Comparison of ENCODE assay signal across 24 cellular contexts in the genomic region with DNA sequence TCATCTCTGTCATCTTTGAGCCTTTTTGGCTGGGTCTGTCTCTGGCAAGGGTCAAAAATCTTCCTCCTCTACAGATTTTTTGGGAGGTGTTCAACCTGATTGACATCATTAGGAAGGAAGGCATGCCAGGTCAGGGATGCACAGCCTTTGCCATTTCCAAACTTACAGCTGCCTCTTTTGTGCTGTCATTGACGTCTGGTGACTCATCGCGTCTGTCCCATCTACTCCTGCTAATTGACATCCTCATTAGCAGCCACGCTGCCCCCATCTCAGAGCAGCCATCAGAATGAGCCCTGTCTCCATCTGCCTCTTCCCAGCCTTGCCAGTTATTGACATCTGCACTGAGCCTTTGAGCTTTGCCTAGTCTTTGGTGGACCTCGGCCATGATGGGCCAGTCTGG. TPM values are rescaled to one million over a fixed set of nuclear protein-coding genes. Genes with fewer than 3 reads are reported as not detected.
A peak's percentile ranks its signal among the peaks of the same experiment; 100 is the strongest.
DNase-seq lines count a peak whose midpoint lies in the region; TF ChIP-seq lines count a peak whose summit lies in the region.
"Had no signal": no experiment of that assay in that cellular context is flagged by ENCODE, and none has a peak within 500 bp of the region (broad histone marks: within the 10 kb centered on the region; RNA-seq: fewer than 3 reads in every experiment).

No MANE protein-coding gene starts in this region.

- peak overlapping the region; percentile 78 for H3K4me3 Mint-ChIP-seq in glutamatergic neuron (ENCODE audit: unreplicated experiment)
- H3K4me3 Mint-ChIP-seq: activated T-cell treated with anti-CD3 and anti-CD28 coated beads, Interleukin-2, amount 50 U/mL, for 24 hours; brain; nephron progenitor cell had no signal

- no peak for TF ChIP-seq CTCF in glutamatergic neuron (IDR thresholded peaks at IDR 0.05; ENCODE audit: partially characterized antibody, unreplicated experiment)

- peaks cover 70% of the 10 kb centered on the region for H3K4me1 Mint-ChIP-seq in glutamatergic neuron (ENCODE audit: low read depth, unreplicated experiment)

- peaks cover 25% of the 10 kb centered on the region for H3K27me3 Mint-ChIP-seq in glutamatergic neuron (ENCODE audit: unreplicated experiment)
- H3K27me3 Mint-ChIP-seq: activated T-cell treated with anti-CD3 and anti-CD28 coated beads, Interleukin-2, amount 50 U/mL, for 24 hours; brain had no signal

- H3K27me3 ChIP-seq in H7 (ENCODE audit: control insufficient read depth, insufficient read depth, low read length): no peaks in the 10 kb centered on the region
- H3K27me3 ChIP-seq: gastrocnemius medialis, pancreas, Peyer's patch, SJSA1 had no signal

- DNase-seq in Ammon's horn (ENCODE audit: low spot score) (peak; percentile 49), GM03348 (ENCODE audit: low spot score) (peak; percentile 50), SK-N-DZ (ENCODE audit: low spot score) (peak; percentile 29), glutamatergic neuron (peak; percentile 74), H7 (no peak), COLO668 (lab: John Stamatoyannopoulos, UW; ENCODE audit: unreplicated experiment) (no peak), GM19238 (ENCODE audit: insufficient read length, low spot score) (no peak), NCI-H2227 treated with DMSO at 0.1 percent for 48 hours (lab: John Stamatoyannopoulos, UW) (no peak)
- DNase-seq: activated gamma-delta T cell treated with Interleukin-2 at 50 U/mL for 16 hours; activated T-cell treated with anti-CD3 and anti-CD28 coated beads, Interleukin-2, amount 50 U/mL, for 24 hours; Calu3; effector CD4-positive, alpha-beta T cell; erythroblast; gastrocnemius medialis; NCI-H187; NCI-H226; nephron progenitor cell; pancreas; right cardiac atrium; stimulated activated naive CD4-positive, alpha-beta T cell treated with Interleukin-2 at 50 U/mL for 16 hours had no signal

- peaks cover 32% of the 10 kb centered on the region for H3K9me3 Mint-ChIP-seq in glutamatergic neuron (ENCODE audit: unreplicated experiment)
- H3K9me3 Mint-ChIP-seq: activated T-cell treated with anti-CD3 and anti-CD28 coated beads, Interleukin-2, amount 50 U/mL, for 24 hours; brain; nephron progenitor cell had no signal

- H3K27ac Mint-ChIP-seq in glutamatergic neuron (ENCODE audit: unreplicated experiment): peak overlapping the region; percentile 96
- H3K27ac Mint-ChIP-seq: activated T-cell treated with anti-CD3 and anti-CD28 coated beads, Interleukin-2, amount 50 U/mL, for 24 hours; nephron progenitor cell had no signal

- H3K36me3 ChIP-seq in H7 (replicated peaks; ENCODE audit: control insufficient read depth, insufficient read depth, low read length): peaks cover 23% of the 10 kb centered on the region
- H3K36me3 ChIP-seq: SJSA1 had no signal

- H3K4me3 ChIP-seq in H7 (ENCODE audit: insufficient read depth, low read depth, low read length): no peak overlapping the region
- H3K4me3 ChIP-seq: gastrocnemius medialis, pancreas, Peyer's patch, SJSA1, thoracic aorta had no signal

- peaks cover 4% of the 10 kb centered on the region for H3K36me3 Mint-ChIP-seq in glutamatergic neuron (ENCODE audit: unreplicated experiment)

RNA-seq across cellular contexts. Expression of a gene that starts 53.0 kb away (rescaled TPM):
- polyA plus RNA-seq in SK-N-DZ (2014; cell fraction: cytosol; rRNA removed): 13.4 and 14.5 TPM in 2 replicates
- polyA plus RNA-seq in SK-N-DZ (2014; cell fraction: nucleus; rRNA removed): 19.1 and 34.2 TPM in 2 replicates
- total RNA-seq in glutamatergic neuron (ENCODE audit: unreplicated experiment): 49.4 TPM
- 31.7 and 34.2 TPM in 2 replicates for total RNA-seq in H7 (2014; rRNA removed; shearing (Covaris generic))

Comparison
In these comparisons a context has a peak if more than half of its experiments do, and no peak if none do; other contexts are left out.
1. DNase-seq: peak in Ammon's horn (single experiment), GM03348 (single experiment), SK-N-DZ (single experiment) and glutamatergic neuron (single experiment); none in H7 (single experiment), COLO668 (single experiment), GM19238 (single experiment) and NCI-H2227 treated with DMSO at 0.1 percent for 48 hours (single experiment).